Comparison of ENCODE assay signal across 8 cellular contexts in the genomic region with DNA sequence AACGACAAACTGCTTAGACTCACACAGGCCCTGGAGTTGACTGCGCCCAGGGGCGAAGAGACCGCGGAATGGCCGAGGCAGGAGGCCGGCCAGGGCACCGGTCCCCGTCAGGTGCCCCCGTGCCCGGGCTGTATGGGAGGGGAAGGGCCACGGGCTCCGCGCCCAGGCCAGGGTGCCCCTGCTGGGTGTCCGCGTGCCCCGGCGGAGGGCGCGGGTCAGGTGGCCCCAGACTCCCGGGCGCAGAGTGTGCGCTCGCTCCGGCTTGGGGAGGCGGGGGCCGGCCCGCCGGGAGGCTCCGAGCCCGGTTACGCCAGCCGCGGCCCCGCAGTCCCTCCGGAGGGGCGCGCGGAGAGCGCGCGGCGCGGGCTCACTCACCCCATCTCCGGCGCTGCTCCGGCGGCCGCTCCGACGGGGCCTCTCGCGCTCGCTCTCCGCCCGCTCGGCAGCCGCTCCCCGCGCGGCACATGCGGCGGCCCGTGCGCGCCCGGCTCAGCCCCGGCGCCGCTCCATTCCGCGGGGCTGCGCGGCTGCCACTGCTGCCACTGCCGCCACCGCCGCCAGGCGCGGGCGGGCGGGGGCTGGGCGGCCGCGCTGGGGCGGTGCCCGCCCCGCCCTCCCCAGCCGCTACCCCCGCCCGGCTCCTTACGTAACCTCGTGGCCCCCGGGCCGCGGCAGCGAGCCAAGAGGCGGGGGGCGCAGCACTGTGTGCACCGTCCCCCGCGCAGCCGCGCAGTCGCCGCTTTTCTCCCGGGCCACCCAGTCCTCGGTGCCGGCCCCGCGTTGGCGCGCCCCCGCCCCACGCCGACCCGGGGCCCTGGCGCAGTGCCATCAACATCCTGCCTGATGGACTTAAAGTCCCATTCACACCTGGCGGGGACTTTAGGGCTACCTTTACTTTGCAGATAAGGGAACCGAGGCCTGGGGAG. TPM values are rescaled to one million over a fixed set of nuclear protein-coding genes. Genes with fewer than 3 reads are reported as not detected.
DNase-seq lines count a peak whose midpoint lies in the region; ATAC-seq and TF ChIP-seq lines count a peak whose summit lies in the region.

HOMER2 (minus strand) TSS at position 565 of the 926 bp plus-strand sequence; CDS start at position 380, 185 bp downstream.

- H3K9me3 ChIP-seq in neural cell (ENCODE audit: low read length): no peaks in the 10 kb centered on the region

- H3K27me3 ChIP-seq in foreskin keratinocyte (peaks cover 13% of the 10 kb centered on the region), neural cell (ENCODE audit: insufficient read depth, low read depth, low read length) (no peaks in the 10 kb centered on the region)

- no peaks in the 10 kb centered on the region for H3K4me1 ChIP-seq in foreskin keratinocyte

- peaks cover 2% of the 10 kb centered on the region for H3K36me3 Mint-ChIP-seq in IgD-negative memory B cell

- H3K9ac ChIP-seq in neural cell (ENCODE audit: low read length): peak within 1 kb of the TSS; percentile 61

- H3K36me3 ChIP-seq in neural cell (ENCODE audit: insufficient read depth, low read length): no peaks in the 10 kb centered on the region

- no peaks in the 10 kb centered on the region for H3F3A ChIP-seq in neural cell (ENCODE audit: insufficient read depth, low read length, poor library complexity, severe bottlenecking)

- DNase-seq in EL (peak; percentile 19), foreskin keratinocyte (no peak), GOT3 (lab: John Stamatoyannopoulos, UW) (no peak), globus pallidus (ENCODE audit: low spot score) (no peak)
- peak; percentile 61 for DNase-seq in activated CD8-positive, alpha-beta memory T cell treated with anti-CD3 and anti-CD28 coated beads for 24 hours

- H3K9me3 Mint-ChIP-seq in IgD-negative memory B cell: no peaks in the 10 kb centered on the region

- ATAC-seq in foreskin keratinocyte (peak; percentile 78), HG02938 (IDR thresholded peaks at IDR 0.05; ENCODE audit: unreplicated experiment) (no peak)

- H3K4me1 Mint-ChIP-seq in IgD-negative memory B cell: peaks cover 6 to 8% (median 6%) of the 10 kb centered on the region in 3 donors

- no peak for TF ChIP-seq EP300 in neural cell (conservative IDR thresholded peaks at IDR 0.05; ENCODE audit: poor library complexity, severe bottlenecking)

- TF ChIP-seq CTCF in foreskin keratinocyte (conservative IDR thresholded peaks at IDR 0.05) (no peak), neural cell (IDR thresholded peaks at IDR 0.05; ENCODE audit: poor library complexity, severe bottlenecking) (no peak)

- no peak within 1 kb of the TSS for H3K27ac Mint-ChIP-seq in IgD-negative memory B cell

- H3K9me2 ChIP-seq in neural cell (ENCODE audit: insufficient read depth, low read length): no peaks in the 10 kb centered on the region

- no peaks in the 10 kb centered on the region for H4K20me1 ChIP-seq in neural cell (ENCODE audit: insufficient read depth)

- no peaks in the 10 kb centered on the region for H3K79me2 ChIP-seq in neural cell (replicated peaks; ENCODE audit: insufficient read depth, low read length)

- peak within 1 kb of the TSS; percentile 15 for H2AFZ ChIP-seq in neural cell (ENCODE audit: low read depth, low read length)

- H3K27ac ChIP-seq in foreskin keratinocyte (no peak within 1 kb of the TSS), neural cell (ENCODE audit: low read length) (no peak within 1 kb of the TSS)

- peak within 1 kb of the TSS; percentile 69 for H3K4me2 ChIP-seq in neural cell (ENCODE audit: low read length)

- H3K4me3 Mint-ChIP-seq in IgD-negative memory B cell: peak within 1 kb of the TSS; percentile 57 to 86 (median 80)

- H3K4me3 ChIP-seq in neural cell (ENCODE audit: low read length): peak within 1 kb of the TSS; percentile 76

- TF ChIP-seq RAD21 in neural cell (conservative IDR thresholded peaks at IDR 0.05): no peak

- peaks cover 10% of the 10 kb centered on the region for H3K27me3 Mint-ChIP-seq in IgD-negative memory B cell

TF ChIP-seq in neural cell, 6 proteins besides CTCF, POLR2A, EP300 and RAD21:
- TF ChIP-seq, protein P1, sequence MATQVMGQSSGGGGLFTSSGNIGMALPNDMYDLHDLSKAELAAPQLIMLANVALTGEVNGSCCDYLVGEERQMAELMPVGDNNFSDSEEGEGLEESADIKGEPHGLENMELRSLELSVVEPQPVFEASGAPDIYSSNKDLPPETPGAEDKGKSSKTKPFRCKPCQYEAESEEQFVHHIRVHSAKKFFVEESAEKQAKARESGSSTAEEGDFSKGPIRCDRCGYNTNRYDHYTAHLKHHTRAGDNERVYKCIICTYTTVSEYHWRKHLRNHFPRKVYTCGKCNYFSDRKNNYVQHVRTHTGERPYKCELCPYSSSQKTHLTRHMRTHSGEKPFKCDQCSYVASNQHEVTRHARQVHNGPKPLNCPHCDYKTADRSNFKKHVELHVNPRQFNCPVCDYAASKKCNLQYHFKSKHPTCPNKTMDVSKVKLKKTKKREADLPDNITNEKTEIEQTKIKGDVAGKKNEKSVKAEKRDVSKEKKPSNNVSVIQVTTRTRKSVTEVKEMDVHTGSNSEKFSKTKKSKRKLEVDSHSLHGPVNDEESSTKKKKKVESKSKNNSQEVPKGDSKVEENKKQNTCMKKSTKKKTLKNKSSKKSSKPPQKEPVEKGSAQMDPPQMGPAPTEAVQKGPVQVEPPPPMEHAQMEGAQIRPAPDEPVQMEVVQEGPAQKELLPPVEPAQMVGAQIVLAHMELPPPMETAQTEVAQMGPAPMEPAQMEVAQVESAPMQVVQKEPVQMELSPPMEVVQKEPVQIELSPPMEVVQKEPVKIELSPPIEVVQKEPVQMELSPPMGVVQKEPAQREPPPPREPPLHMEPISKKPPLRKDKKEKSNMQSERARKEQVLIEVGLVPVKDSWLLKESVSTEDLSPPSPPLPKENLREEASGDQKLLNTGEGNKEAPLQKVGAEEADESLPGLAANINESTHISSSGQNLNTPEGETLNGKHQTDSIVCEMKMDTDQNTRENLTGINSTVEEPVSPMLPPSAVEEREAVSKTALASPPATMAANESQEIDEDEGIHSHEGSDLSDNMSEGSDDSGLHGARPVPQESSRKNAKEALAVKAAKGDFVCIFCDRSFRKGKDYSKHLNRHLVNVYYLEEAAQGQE (IDR thresholded peaks at IDR 0.05; ENCODE audit: borderline replicate concordance): no peak
- TF ChIP-seq TAF1 (IDR thresholded peaks at IDR 0.05; ENCODE audit: low read depth): peak; percentile 29
- TF ChIP-seq POLR2AphosphoS5 (IDR thresholded peaks at IDR 0.05): no peak

RNA-seq across cellular contexts. Expression of gene HOMER2, which starts in this region (rescaled TPM):
- polyA plus RNA-seq in IgD-negative memory B cell: 2.7 TPM
- 12.8 and 14.8 TPM in 2 replicates for total RNA-seq in foreskin keratinocyte
- 7.2 and 9.1 TPM in 2 replicates for polyA plus RNA-seq in foreskin keratinocyte
- 21.7 and 26.9 TPM in 2 replicates for polyA plus RNA-seq in neural cell
- 63.4 and 63.5 TPM in 2 replicates for polyA minus RNA-seq in neural cell

Comparison
In these comparisons a context has a peak if more than half of its experiments do, and no peak if none do; other contexts are left out.
1. DNase-seq: peak in EL (single experiment) and activated CD8-positive, alpha-beta memory T cell treated with anti-CD3 and anti-CD28 coated beads for 24 hours (single experiment); none in foreskin keratinocyte (0 of 2), GOT3 (single experiment) and globus pallidus (single experiment).